Comparison of ENCODE assay signal across 25 cellular contexts in genomic region chr10:42767906-42768305, GRCh38.
"Had no signal": no experiment of that assay in that cellular context is flagged by ENCODE, and none has a peak within 500 bp of the region (broad histone marks: within the 10 kb centered on the region; RNA-seq: fewer than 3 reads in every experiment).

No MANE protein-coding gene starts in this region.

- H3K4me3 Mint-ChIP-seq: IgD-negative memory B cell had no signal

- H3K27ac ChIP-seq: HL-60, SJSA1, SK-N-MC had no signal

- DNase-seq: KBM-7, MG63, NCI-H1092, NCI-H1105 treated with DMSO at 0.1 percent for 48 hours, NCI-H1417 treated with DMSO at 0.1 percent for 48 hours, NCI-H146, NCI-H1694 treated with DMSO at 0.1 percent for 48 hours, NCI-H1930, NCI-H2081, NCI-H2107, NCI-H2227 treated with DMSO at 0.1 percent for 48 hours, NCI-H446, NCI-H510A, NCI-H524 treated with DMSO at 0.1 percent for 48 hours, NCI-H69, NCI-H774, Right ventricle myocardium superior, RPMI8226, SIG-M5 had no signal

- H3K27ac Mint-ChIP-seq: IgD-negative memory B cell had no signal

- H3K36me3 ChIP-seq: MG63, SJSA1 had no signal

- H3K4me1 Mint-ChIP-seq: IgD-negative memory B cell had no signal

- H3K27me3 ChIP-seq: SJSA1 had no signal

- H3K4me3 ChIP-seq: MG63, SJSA1, SK-N-MC had no signal

- H3K9me3 ChIP-seq: MG63, SJSA1 had no signal

- H3K4me1 ChIP-seq: SJSA1 had no signal

- FAIRE-seq: HTR-8/SVneo, RCC 7860 had no signal
